17 cellular contexts compared by ENCODE assay signal in genomic region chr16:7361416-7362129, GRCh38. TPM values are rescaled to one million over a fixed set of nuclear protein-coding genes. Genes with fewer than 3 reads are reported as not detected.
DNase-seq lines count a peak whose midpoint lies in the region; ATAC-seq, FAIRE-seq and TF ChIP-seq lines count a peak whose summit lies in the region.
"Had no signal": no experiment of that assay in that cellular context is flagged by ENCODE, and none has a peak within 500 bp of the region (broad histone marks: within the 10 kb centered on the region; RNA-seq: fewer than 3 reads in every experiment).

No MANE protein-coding gene starts in this region.

- peaks cover 73% of the 10 kb centered on the region for H3K4me1 ChIP-seq in left ventricle myocardium inferior

- DNase-seq in left ventricle myocardium inferior (no peak), cardiac septum (ENCODE audit: low spot score) (no peak), HTR-8/SVneo (ENCODE audit: insufficient read length, low spot score) (no peak), NCI-H1105 (lab: John Stamatoyannopoulos, UW) (no peak), COR-L47 (lab: John Stamatoyannopoulos, UW) (no peak)
- DNase-seq: CD4-positive, alpha-beta T cell; DMS153; DMS79 treated with DMSO at 0.1 percent for 48 hours; EL; GDM1; GOT3; H9 had no signal

- H3K27me3 ChIP-seq in left ventricle myocardium inferior (ENCODE audit: low read depth) = no peaks in the 10 kb centered on the region

- FAIRE-seq in HTR-8/SVneo (lab: Jason Lieb, UNC) (peak; percentile 69), colon (lab: Jason Lieb, UNC) (peak; percentile 10)
- FAIRE-seq: A204.1, GM12892 had no signal

- no peaks in the 10 kb centered on the region for H3K36me3 ChIP-seq in left ventricle myocardium inferior

- TF ChIP-seq CTCF in left ventricle myocardium inferior (IDR thresholded peaks at IDR 0.05; ENCODE audit: borderline replicate concordance) = no peak

- intact Hi-C loops in left ventricle myocardium inferior (cut with micrococcal nuclease) = no loop called here
- intact Hi-C loops in cardiac septum (cut with DNase I) = no loop called here

- no peak overlapping the region for H3K4me3 ChIP-seq in left ventricle myocardium inferior

- H3K9me3 ChIP-seq in left ventricle myocardium inferior (replicated peaks) = no peaks in the 10 kb centered on the region

- no peak for ATAC-seq in GM21381 (IDR thresholded peaks at IDR 0.05; ENCODE audit: unreplicated experiment)

- peak overlapping the region; percentile 37 for H3K27ac ChIP-seq in left ventricle myocardium inferior (replicated peaks)

RNA-seq across cellular contexts. Expression of gene RBFOX1, which starts 28.9 kb away (rescaled TPM):
- 71.8 TPM for total RNA-seq in left ventricle myocardium inferior
- 27.1 TPM for total RNA-seq in cardiac septum
- total RNA-seq: B cell; CD4-positive, alpha-beta T cell had no signal
